15 cellular contexts compared by ENCODE assay signal in genomic region chr13:36774895-36775294, GRCh38. TPM values are rescaled to one million over a fixed set of nuclear protein-coding genes. Genes with fewer than 3 reads are reported as not detected.
A peak's percentile ranks its signal among the peaks of the same experiment; 100 is the strongest.
DNase-seq lines count a peak whose midpoint lies in the region; ATAC-seq and TF ChIP-seq lines count a peak whose summit lies in the region.
"Had no signal": no experiment of that assay in that cellular context is flagged by ENCODE, and none has a peak within 500 bp of the region (broad histone marks: within the 10 kb centered on the region; RNA-seq: fewer than 3 reads in every experiment).

No MANE protein-coding gene starts in this region.

- H3K27ac Mint-ChIP-seq in nephron: peak overlapping the region in 2 of 3 experiments; percentile 32 to 46
- no peak overlapping the region for H3K27ac Mint-ChIP-seq in activated naive CD4-positive, alpha-beta T cell treated with anti-CD3 and anti-CD28 coated beads, Interleukin-2, amount 10 ng/mL, durations not matched to agents 7 days and 5 days
- H3K27ac Mint-ChIP-seq: H9 had no signal

- peaks cover 37% of the 10 kb centered on the region for H3K4me1 Mint-ChIP-seq in nephron
- H3K4me1 Mint-ChIP-seq in activated naive CD4-positive, alpha-beta T cell treated with anti-CD3 and anti-CD28 coated beads, Interleukin-2, amount 10 ng/mL, durations not matched to agents 7 days and 5 days: no peaks in the 10 kb centered on the region

- ATAC-seq in left ventricle myocardium superior: peak; percentile 32
- no peak for ATAC-seq in right cardiac atrium
- no peak for ATAC-seq in HG02759 (IDR thresholded peaks at IDR 0.05; ENCODE audit: unreplicated experiment)

- H3K4me3 ChIP-seq in right cardiac atrium (ENCODE audit: low read length): no peak overlapping the region
- H3K4me3 ChIP-seq: BLaER1 treated with 17β-estradiol and CSF1 and Interleukin-3, amounts not matched to agents 10 nM and 100 nM had no signal

- no peaks in the 10 kb centered on the region for H3K27me3 Mint-ChIP-seq in nephron (ENCODE audit: low read depth)
- H3K27me3 Mint-ChIP-seq in activated naive CD4-positive, alpha-beta T cell treated with anti-CD3 and anti-CD28 coated beads, Interleukin-2, amount 10 ng/mL, durations not matched to agents 7 days and 5 days: no peaks in the 10 kb centered on the region

- no peaks in the 10 kb centered on the region for H3K9me3 Mint-ChIP-seq in nephron
- no peaks in the 10 kb centered on the region for H3K9me3 Mint-ChIP-seq in activated naive CD4-positive, alpha-beta T cell treated with anti-CD3 and anti-CD28 coated beads, Interleukin-2, amount 10 ng/mL, durations not matched to agents 7 days and 5 days
- H3K9me3 Mint-ChIP-seq: H9 had no signal

- H3K9me3 ChIP-seq in right cardiac atrium (ENCODE audit: control insufficient read depth, low read length): no peaks in the 10 kb centered on the region
- H3K9me3 ChIP-seq: BLaER1 treated with 17β-estradiol and CSF1 and Interleukin-3, amounts not matched to agents 10 nM and 100 nM had no signal

- H3K27me3 ChIP-seq in right cardiac atrium (ENCODE audit: control insufficient read depth, insufficient read depth): no peaks in the 10 kb centered on the region
- H3K27me3 ChIP-seq: BLaER1 treated with 17β-estradiol and CSF1 and Interleukin-3, amounts not matched to agents 10 nM and 100 nM had no signal

- TF ChIP-seq CTCF in nephron (IDR thresholded peaks at IDR 0.05; ENCODE audit: unreplicated experiment in 3 of 3): no peak

- WGBS in right cardiac atrium: 35% methylated on average over 4 of the region's 4 CpGs

- no peak overlapping the region for H3K27ac ChIP-seq in right cardiac atrium (ENCODE audit: low read length)
- H3K27ac ChIP-seq: BLaER1 treated with 17β-estradiol and CSF1 and Interleukin-3, amounts not matched to agents 10 nM and 100 nM had no signal

- DNase-seq in left ventricle myocardium superior (no peak), right cardiac atrium (no peak), fibroblast of peridontal ligament (ENCODE audit: extremely low read depth) (peak; percentile 6), OCI-M1 (lab: John Stamatoyannopoulos, UW) (no peak)
- DNase-seq in activated naive CD4-positive, alpha-beta T cell treated with anti-CD3 and anti-CD28 coated beads, Interleukin-2, amount 10 ng/mL, durations not matched to agents 7 days and 5 days: no peak
- DNase-seq: 8988T; AML-193; CD4-positive, CD25-positive, alpha-beta regulatory T cell; DMS79 treated with DMSO at 0.1 percent for 48 hours; EL; GOT3; H9 had no signal

- H3K36me3 Mint-ChIP-seq in nephron (ENCODE audit: low read depth): no peaks in the 10 kb centered on the region
- H3K36me3 Mint-ChIP-seq in activated naive CD4-positive, alpha-beta T cell treated with anti-CD3 and anti-CD28 coated beads, Interleukin-2, amount 10 ng/mL, durations not matched to agents 7 days and 5 days: no peaks in the 10 kb centered on the region
- H3K36me3 Mint-ChIP-seq: CD4-positive, CD25-positive, alpha-beta regulatory T cell had no signal

- no peak overlapping the region for H3K4me3 Mint-ChIP-seq in nephron
- no peak overlapping the region for H3K4me3 Mint-ChIP-seq in activated naive CD4-positive, alpha-beta T cell treated with anti-CD3 and anti-CD28 coated beads, Interleukin-2, amount 10 ng/mL, durations not matched to agents 7 days and 5 days
- H3K4me3 Mint-ChIP-seq: CD4-positive, CD25-positive, alpha-beta regulatory T cell; H9 had no signal

- no peaks in the 10 kb centered on the region for H3K4me1 ChIP-seq in right cardiac atrium (ENCODE audit: control insufficient read depth, insufficient read depth, low read length)

- CTCF ChIA-PET in activated naive CD4-positive, alpha-beta T cell treated with anti-CD3 and anti-CD28 coated beads, Interleukin-2, amount 10 ng/mL, durations not matched to agents 7 days and 5 days (lab: Charles Lee): no interaction called here

- intact Hi-C loops in left ventricle myocardium superior (cut with micrococcal nuclease): no loop called here
- intact Hi-C loops in right cardiac atrium (cut with DNase I): no loop called here

RNA-seq across cellular contexts. Expression of gene RFXAP, which starts 44.1 kb away (rescaled TPM):
- total RNA-seq in left ventricle myocardium superior (3.7 TPM), right cardiac atrium (1 to 10 TPM; 2.9 to 4.6 (median 4.1) TPM)
- 2.2 TPM for polyA plus RNA-seq in right cardiac atrium
